16 cellular contexts compared by ENCODE assay signal in the genomic region with DNA sequence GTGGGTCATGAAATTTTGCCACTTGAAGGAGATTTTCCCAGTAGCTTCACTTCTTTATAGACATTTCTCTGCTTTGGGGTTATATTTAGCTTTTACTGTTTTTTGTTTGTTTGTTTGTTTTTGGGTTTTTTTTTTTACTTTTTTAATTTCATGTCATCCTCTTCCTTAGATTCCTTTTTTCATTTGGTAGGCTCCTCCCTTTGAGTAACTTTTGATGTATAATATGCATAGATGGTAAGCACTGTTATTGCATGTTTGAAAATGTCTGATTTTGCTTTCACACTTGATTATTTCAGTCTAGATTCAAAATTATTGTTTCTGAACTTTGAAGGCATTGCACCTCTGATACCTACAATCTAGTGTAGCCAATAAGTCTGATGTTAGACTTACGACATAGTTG. TPM values are rescaled to one million over a fixed set of nuclear protein-coding genes. Genes with fewer than 3 reads are reported as not detected.
DNase-seq lines count a peak whose midpoint lies in the region; ATAC-seq and TF ChIP-seq lines count a peak whose summit lies in the region.
"Had no signal": no experiment of that assay in that cellular context is flagged by ENCODE, and none has a peak within 500 bp of the region (broad histone marks: within the 10 kb centered on the region; RNA-seq: fewer than 3 reads in every experiment).

No MANE protein-coding gene starts in this region.

- H3K4me3 Mint-ChIP-seq in CD4-positive, CD25-positive, alpha-beta regulatory T cell: peak overlapping the region in 1 of 4 donors; percentile 79
- peak overlapping the region; percentile 43 for H3K4me3 Mint-ChIP-seq in activated naive CD8-positive, alpha-beta T cell treated with anti-CD3 and anti-CD28 coated beads for 36 hours
- no peak overlapping the region for H3K4me3 Mint-ChIP-seq in nephron
- H3K4me3 Mint-ChIP-seq: CD14-positive monocyte had no signal

- intact Hi-C loops in ovary (cut with DNase I): no loop called here

- H3K36me3 Mint-ChIP-seq in CD4-positive, CD25-positive, alpha-beta regulatory T cell: no peaks in the 10 kb centered on the region
- peaks cover 2% of the 10 kb centered on the region for H3K36me3 Mint-ChIP-seq in activated naive CD8-positive, alpha-beta T cell treated with anti-CD3 and anti-CD28 coated beads for 36 hours
- H3K36me3 Mint-ChIP-seq in nephron (ENCODE audit: low read depth): peaks cover 10% of the 10 kb centered on the region
- H3K36me3 Mint-ChIP-seq: CD14-positive monocyte had no signal

- peak overlapping the region in 2 of 3 donors; percentile 17 to 19 for H3K27ac Mint-ChIP-seq in CD4-positive, CD25-positive, alpha-beta regulatory T cell
- H3K27ac Mint-ChIP-seq in activated naive CD8-positive, alpha-beta T cell treated with anti-CD3 and anti-CD28 coated beads for 36 hours: peak overlapping the region; percentile 4
- H3K27ac Mint-ChIP-seq in nephron: peak overlapping the region; percentile 73 to 92 (median 80)
- H3K27ac Mint-ChIP-seq: CD14-positive monocyte had no signal

- H3K79me2 ChIP-seq in Karpas-422 (ENCODE audit: low read length): peaks cover 94% of the 10 kb centered on the region

- no peak overlapping the region for H3K9ac ChIP-seq in Karpas-422 (ENCODE audit: low read length)

- no peak for TF ChIP-seq EP300 in ovary (IDR thresholded peaks at IDR 0.05)

- TF ChIP-seq POLR2A in ovary (IDR thresholded peaks at IDR 0.05): no peak

- no peak overlapping the region for H3K4me3 ChIP-seq in CD4-positive, CD25-positive, alpha-beta regulatory T cell (ENCODE audit: low read depth, low read length)
- H3K4me3 ChIP-seq in Karpas-422 (ENCODE audit: low read length) (no peak overlapping the region), ovary (no peak overlapping the region)
- H3K4me3 ChIP-seq: A549, HAP-1, SJCRH30 had no signal

- TF ChIP-seq CTCF in nephron (IDR thresholded peaks at IDR 0.05; ENCODE audit: unreplicated experiment in 3 of 3) (no peak), ovary (IDR thresholded peaks at IDR 0.05) (no peak)

- no peak overlapping the region for H2AFZ ChIP-seq in Karpas-422 (ENCODE audit: low read length)

- peaks cover 0 to 1% (median 0%) of the 10 kb centered on the region in 7 donors for H3K9me3 Mint-ChIP-seq in CD4-positive, CD25-positive, alpha-beta regulatory T cell
- H3K9me3 Mint-ChIP-seq in activated naive CD8-positive, alpha-beta T cell treated with anti-CD3 and anti-CD28 coated beads for 36 hours: no peaks in the 10 kb centered on the region
- H3K9me3 Mint-ChIP-seq in nephron: no peaks in the 10 kb centered on the region
- H3K9me3 Mint-ChIP-seq: CD14-positive monocyte had no signal

- H3K27ac ChIP-seq in CD4-positive, CD25-positive, alpha-beta regulatory T cell (ENCODE audit: insufficient read depth, low read length, poor library complexity, severe bottlenecking): no peak overlapping the region
- peak overlapping the region; percentile 91 for H3K27ac ChIP-seq in Karpas-422 (ENCODE audit: low read length)
- no peak overlapping the region for H3K27ac ChIP-seq in ovary
- H3K27ac ChIP-seq: A549, RWPE1, SJCRH30 had no signal

- H3K36me3 ChIP-seq in CD4-positive, CD25-positive, alpha-beta regulatory T cell (ENCODE audit: control insufficient read depth, insufficient read depth, low read length): no peaks in the 10 kb centered on the region
- H3K36me3 ChIP-seq in Karpas-422 (ENCODE audit: insufficient read depth, low read length) (peaks cover 27% of the 10 kb centered on the region; the same call in 1 of the 2 replicates), ovary (no peaks in the 10 kb centered on the region)
- H3K36me3 ChIP-seq: HAP-1, SJCRH30 had no signal

- 97 to 100% (median 97%) methylated on average over 1 of the region's 1 CpG for WGBS in ovary, 3 donors

- peak overlapping the region; percentile 21 for H3K4me2 ChIP-seq in Karpas-422 (ENCODE audit: low read depth, low read length, poor library complexity, severe bottlenecking)
- H3K4me2 ChIP-seq: A549 had no signal

- peaks cover 21 to 33% (median 30%) of the 10 kb centered on the region in 4 donors for H3K4me1 Mint-ChIP-seq in CD4-positive, CD25-positive, alpha-beta regulatory T cell
- peaks cover 41% of the 10 kb centered on the region for H3K4me1 Mint-ChIP-seq in activated naive CD8-positive, alpha-beta T cell treated with anti-CD3 and anti-CD28 coated beads for 36 hours
- H3K4me1 Mint-ChIP-seq in nephron: peaks cover 87% of the 10 kb centered on the region

- no peaks in the 10 kb centered on the region for H3K27me3 ChIP-seq in CD4-positive, CD25-positive, alpha-beta regulatory T cell (ENCODE audit: control insufficient read depth, insufficient read depth, low read length)
- H3K27me3 ChIP-seq in Karpas-422 (ENCODE audit: low read length) (no peaks in the 10 kb centered on the region), ovary (no peaks in the 10 kb centered on the region)
- H3K27me3 ChIP-seq: SJCRH30 had no signal

- H3K9me3 ChIP-seq in CD4-positive, CD25-positive, alpha-beta regulatory T cell (ENCODE audit: control insufficient read depth in 2 of 2, low read length in 2 of 2): no peaks in the 10 kb centered on the region
- H3K9me3 ChIP-seq in Karpas-422 (ENCODE audit: low read length): no peaks in the 10 kb centered on the region
- no peaks in the 10 kb centered on the region for H3K9me3 ChIP-seq in ovary
- H3K9me3 ChIP-seq: A549, HAP-1, SJCRH30 had no signal

- H3K4me1 ChIP-seq in CD4-positive, CD25-positive, alpha-beta regulatory T cell (ENCODE audit: control insufficient read depth, insufficient read depth, low read length, poor library complexity, severe bottlenecking): peaks cover 19% of the 10 kb centered on the region
- peaks cover 100% of the 10 kb centered on the region for H3K4me1 ChIP-seq in Karpas-422 (ENCODE audit: low read length)
- peaks cover 1% of the 10 kb centered on the region for H3K4me1 ChIP-seq in ovary (ENCODE audit: insufficient read depth)
- H3K4me1 ChIP-seq: A549, SJCRH30 had no signal

- no peak for DNase-seq in CD4-positive, CD25-positive, alpha-beta regulatory T cell
- no peak for DNase-seq in Karpas-422
- DNase-seq in activated naive CD8-positive, alpha-beta T cell treated with anti-CD3 and anti-CD28 coated beads for 36 hours: no peak
- DNase-seq in NCI-H2227 treated with DMSO at 0.1 percent for 48 hours (lab: John Stamatoyannopoulos, UW): no peak
- DNase-seq in occipital lobe (lab: John Stamatoyannopoulos, UW): no peak
- no peak for DNase-seq in ovary
- DNase-seq: IMR-90, NCI-H187, PC-3, SJCRH30 had no signal

- no peaks in the 10 kb centered on the region for H3K9me2 ChIP-seq in Karpas-422 (replicated peaks; ENCODE audit: insufficient read depth, low read length)

- ATAC-seq in CD4-positive, CD25-positive, alpha-beta regulatory T cell (ENCODE audit: low read depth in 2 of 2): no peak
- no peak for ATAC-seq in GM21786 (IDR thresholded peaks at IDR 0.05; ENCODE audit: unreplicated experiment)
- ATAC-seq: A549, PC-3 had no signal

- peaks cover 5% of the 10 kb centered on the region for H3K27me3 Mint-ChIP-seq in CD4-positive, CD25-positive, alpha-beta regulatory T cell
- H3K27me3 Mint-ChIP-seq in activated naive CD8-positive, alpha-beta T cell treated with anti-CD3 and anti-CD28 coated beads for 36 hours: peaks cover 32% of the 10 kb centered on the region
- H3K27me3 Mint-ChIP-seq in nephron (ENCODE audit: low read depth): no peaks in the 10 kb centered on the region

- H4K20me1 ChIP-seq in Karpas-422 (ENCODE audit: insufficient read depth, low read depth, low read length): peaks cover 24% of the 10 kb centered on the region; the same call in 1 of the 2 replicates

RNA-seq across cellular contexts. Expression of gene PLEKHG1, which starts 37.6 kb away (rescaled TPM):
- 29.9 TPM for total RNA-seq in CD4-positive, CD25-positive, alpha-beta regulatory T cell
- 1 to 10 TPM; 1.0 to 4.4 (median 2.3) TPM for polyA plus RNA-seq in CD4-positive, CD25-positive, alpha-beta regulatory T cell
- 69.0 and 92.4 TPM in 2 replicates for total RNA-seq in Karpas-422 (2014; rRNA removed; shearing (Covaris generic); ENCODE audit: low replicate concordance)
- 1 to 10 TPM; 4.4 to 4.5 TPM for total RNA-seq in activated naive CD8-positive, alpha-beta T cell treated with anti-CD3 and anti-CD28 coated beads for 36 hours
- total RNA-seq in occipital lobe (7.3 TPM), ovary (10 to 100 TPM in 4 of 7 donors, 1 to 10 TPM in 3; 5.4 to 74.0 (median 14.2) TPM)
- polyA plus RNA-seq in ovary: 10 to 100 TPM in 1 of 2 donors, 1 to 10 TPM in 1; 5.3 to 11.9 TPM

Comparison
In these comparisons a context has a peak if more than half of its experiments do, and no peak if none do; other contexts are left out.
1. H3K27ac Mint-ChIP-seq: peak in every context shown above with its lines; median percentile 80 in nephron; 18 in CD4-positive, CD25-positive, alpha-beta regulatory T cell; 4 in activated naive CD8-positive, alpha-beta T cell treated with anti-CD3 and anti-CD28 coated beads for 36 hours.